ENCODE assay signal across 1 cellular context in genomic region chr1:40270152-40270834, GRCh38.
TF ChIP-seq lines count a peak whose summit lies in the region.

No MANE protein-coding gene starts in this region.

TF ChIP-seq in GM12878, 131 proteins besides CTCF, POLR2A, EP300 and RAD21:
- TF ChIP-seq RFX5 (IDR thresholded peaks at IDR 0.05; ENCODE audit: low read depth, low read length) (no peak), USF1 (IDR thresholded peaks at IDR 0.05; ENCODE audit: borderline replicate concordance, extremely low read length, insufficient read depth, low read depth, low read length) (no peak), RBBP5 (conservative IDR thresholded peaks at IDR 0.05) (no peak), ATF3 (IDR thresholded peaks at IDR 0.05; ENCODE audit: borderline replicate concordance, extremely low read depth, low read depth, low read length) (no peak), MTA2 (IDR thresholded peaks at IDR 0.05; ENCODE audit: low read depth) (peak; percentile 67), POLR2AphosphoS5 (IDR thresholded peaks at IDR 0.05; ENCODE audit: low read length) (no peak), LARP7 (IDR thresholded peaks at IDR 0.05) (no peak), HDGF (IDR thresholded peaks at IDR 0.05) (0 out of 2 replicates have a peak, but pooled peaks have one; percentile 28), TCF12 (IDR thresholded peaks at IDR 0.05; ENCODE audit: low read depth, low read length) (no peak), TARDBP (IDR thresholded peaks at IDR 0.05; ENCODE audit: borderline replicate concordance) (no peak), USF2 (IDR thresholded peaks at IDR 0.05; ENCODE audit: borderline replicate concordance, low read depth, low read length) (no peak), ATF7 (IDR thresholded peaks at IDR 0.05; ENCODE audit: low read depth) (no peak), TCF7 (IDR thresholded peaks at IDR 0.05; ENCODE audit: borderline replicate concordance) (no peak)
